1 cellular context compared by ENCODE assay signal in genomic region chr11:16151138-16151537, GRCh38.
TF ChIP-seq lines count a peak whose summit lies in the region.

No MANE protein-coding gene starts in this region.

TF ChIP-seq in K562, 482 proteins besides CTCF, POLR2A, EP300 and RAD21 (continued from another document):
- TF ChIP-seq PREB (CRISPR knock-in tag; IDR thresholded peaks at IDR 0.05) (no peak), MAFG (tag; conservative IDR thresholded peaks at IDR 0.05) (peak; percentile 50), MAFK (IDR thresholded peaks at IDR 0.05; ENCODE audit: low read length) (peak; percentile 85), ZNF316 (IDR thresholded peaks at IDR 0.05) (peak; percentile 85), MAFF (IDR thresholded peaks at IDR 0.05; ENCODE audit: low read length) (peak; percentile 90)
